In the genomic region with DNA sequence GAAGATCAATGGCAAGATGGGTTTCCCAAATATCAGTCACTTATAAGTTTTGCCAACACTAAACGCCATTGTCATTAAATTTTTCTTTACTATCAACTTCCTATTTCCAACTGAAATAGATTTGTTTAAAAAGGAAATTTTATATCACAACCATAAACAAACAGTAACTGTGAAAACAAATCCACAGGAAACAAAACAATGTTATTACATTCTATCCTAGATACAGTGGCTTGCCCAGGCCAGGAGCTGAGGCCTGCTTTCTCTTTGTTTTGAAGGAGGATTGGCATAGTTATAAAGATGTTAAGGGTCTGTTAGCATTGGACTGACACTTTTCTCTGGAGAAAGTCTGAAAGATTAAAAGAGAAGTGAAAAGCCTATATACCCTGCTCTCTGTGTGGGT, we compare ENCODE assay signal across 19 cellular contexts. TPM values are rescaled to one million over a fixed set of nuclear protein-coding genes. Genes with fewer than 3 reads are reported as not detected.
DNase-seq lines count a peak whose midpoint lies in the region; ATAC-seq and TF ChIP-seq lines count a peak whose summit lies in the region.
"Had no signal": no experiment of that assay in that cellular context is flagged by ENCODE, and none has a peak within 500 bp of the region (broad histone marks: within the 10 kb centered on the region; RNA-seq: fewer than 3 reads in every experiment).

No MANE protein-coding gene starts in this region.

- H3K4me3 ChIP-seq in OCI-LY1 (ENCODE audit: low read depth, low read length, poor library complexity, severe bottlenecking) (no peak overlapping the region), SJCRH30 (no peak overlapping the region)
- H3K4me3 ChIP-seq: heart right ventricle, transverse colon had no signal

- no peak overlapping the region for H3K4me2 ChIP-seq in OCI-LY1 (ENCODE audit: low read length)

- H3K9me2 ChIP-seq in OCI-LY1 (ENCODE audit: low read depth, low read length): no peaks in the 10 kb centered on the region

- no peak for DNase-seq in T-helper 2 cell treated with Interferon-gamma antibody and Interleukin-4, amounts not matched to agents 5 μg/mL and 100 μg/mL, for 36 hours (ENCODE audit: low spot score)
- DNase-seq in T-helper 2 cell (no peak), caudate nucleus (lab: John Stamatoyannopoulos, UW) (no peak), kidney glomerular epithelial cell (lab: John Stamatoyannopoulos, UW) (no peak), SJCRH30 (no peak)
- DNase-seq in natural killer cell treated with Interleukin-12 subunit alpha and Interleukin-12 subunit beta and Interleukin-15 and Interleukin-18, amount 100 ng/mL, for 72 hours (ENCODE audit: low spot score): no peak
- DNase-seq: 8988T; activated naive CD4-positive, alpha-beta T cell treated with anti-CD3 and anti-CD28 coated beads for 36 hours; heart right ventricle; Kasumi-1; NCI-H1048; NCI-H524 treated with DMSO at 0.1 percent for 48 hours; right cardiac atrium; stimulated activated naive CD4-positive, alpha-beta T cell treated with Interleukin-2 at 50 U/mL for 16 hours; SW 1271; transverse colon had no signal

- H3K27me3 ChIP-seq in OCI-LY1 (ENCODE audit: insufficient read depth, low read length) (no peaks in the 10 kb centered on the region), SJCRH30 (no peaks in the 10 kb centered on the region)
- H3K27me3 ChIP-seq: transverse colon had no signal

- no peak overlapping the region for H2AFZ ChIP-seq in OCI-LY1 (ENCODE audit: low read length)

- H3K27ac ChIP-seq in OCI-LY1 (ENCODE audit: low read depth, low read length, poor library complexity, severe bottlenecking): peak overlapping the region; percentile 18
- H3K27ac ChIP-seq in caudate nucleus (ENCODE audit: low read depth, low read length): peak overlapping the region; percentile 38
- no peak overlapping the region for H3K27ac ChIP-seq in SJCRH30
- H3K27ac ChIP-seq: transverse colon had no signal

- no peak for TF ChIP-seq CTCF in OCI-LY1 (IDR thresholded peaks at IDR 0.05; ENCODE audit: low read length)

- peaks cover 35% of the 10 kb centered on the region for H3K79me2 ChIP-seq in OCI-LY1 (ENCODE audit: insufficient read depth, low read length)

- H3K4me1 ChIP-seq in OCI-LY1 (ENCODE audit: insufficient read depth, low read length, severe bottlenecking): peaks cover 39% of the 10 kb centered on the region
- peaks cover 21% of the 10 kb centered on the region for H3K4me1 ChIP-seq in SJCRH30
- H3K4me1 ChIP-seq: transverse colon had no signal

- no peaks in the 10 kb centered on the region for H3F3A ChIP-seq in OCI-LY1 (ENCODE audit: insufficient read depth, low read length)

- no peaks in the 10 kb centered on the region for H3K27me3 Mint-ChIP-seq in T-helper 2 cell treated with Interferon-gamma antibody and Interleukin-4, amounts not matched to agents 5 μg/mL and 100 μg/mL, for 36 hours (ENCODE audit: low read depth)
- no peaks in the 10 kb centered on the region for H3K27me3 Mint-ChIP-seq in natural killer cell treated with Interleukin-12 subunit alpha and Interleukin-12 subunit beta and Interleukin-15 and Interleukin-18, amount 100 ng/mL, for 72 hours

- H3K4me1 Mint-ChIP-seq in T-helper 2 cell treated with Interferon-gamma antibody and Interleukin-4, amounts not matched to agents 5 μg/mL and 100 μg/mL, for 36 hours (ENCODE audit: low read depth): peaks cover 73% of the 10 kb centered on the region
- H3K4me1 Mint-ChIP-seq in natural killer cell treated with Interleukin-12 subunit alpha and Interleukin-12 subunit beta and Interleukin-15 and Interleukin-18, amount 100 ng/mL, for 72 hours (ENCODE audit: low read depth in 2 of 2): peaks cover 58 to 64% of the 10 kb centered on the region in 2 donors

- no peak overlapping the region for H3K4me3 Mint-ChIP-seq in T-helper 2 cell treated with Interferon-gamma antibody and Interleukin-4, amounts not matched to agents 5 μg/mL and 100 μg/mL, for 36 hours
- no peak overlapping the region for H3K4me3 Mint-ChIP-seq in natural killer cell treated with Interleukin-12 subunit alpha and Interleukin-12 subunit beta and Interleukin-15 and Interleukin-18, amount 100 ng/mL, for 72 hours
- H3K4me3 Mint-ChIP-seq: activated naive CD4-positive, alpha-beta T cell treated with anti-CD3 and anti-CD28 coated beads for 36 hours had no signal

- no peaks in the 10 kb centered on the region for H4K20me1 ChIP-seq in OCI-LY1 (ENCODE audit: insufficient read depth, low read length)

- H3K36me3 ChIP-seq in OCI-LY1 (ENCODE audit: insufficient read depth, low read length) (peaks cover 65% of the 10 kb centered on the region), SJCRH30 (0 out of 2 replicates have a peak, but pooled peaks cover 2% of the 10 kb centered on the region)
- H3K36me3 ChIP-seq: transverse colon had no signal

- no peak overlapping the region for H3K9ac ChIP-seq in OCI-LY1 (ENCODE audit: low read length)

- H3K9me3 ChIP-seq in OCI-LY1 (ENCODE audit: low read length) (no peaks in the 10 kb centered on the region), SJCRH30 (replicated peaks) (no peaks in the 10 kb centered on the region)
- H3K9me3 ChIP-seq: heart right ventricle, transverse colon had no signal

- H3K27ac Mint-ChIP-seq in T-helper 2 cell treated with Interferon-gamma antibody and Interleukin-4, amounts not matched to agents 5 μg/mL and 100 μg/mL, for 36 hours: peak overlapping the region; percentile 63
- H3K27ac Mint-ChIP-seq in natural killer cell treated with Interleukin-12 subunit alpha and Interleukin-12 subunit beta and Interleukin-15 and Interleukin-18, amount 100 ng/mL, for 72 hours: peak overlapping the region; percentile 28 to 81
- H3K27ac Mint-ChIP-seq: activated naive CD4-positive, alpha-beta T cell treated with anti-CD3 and anti-CD28 coated beads for 36 hours had no signal

- peaks cover 67% of the 10 kb centered on the region for H3K36me3 Mint-ChIP-seq in T-helper 2 cell treated with Interferon-gamma antibody and Interleukin-4, amounts not matched to agents 5 μg/mL and 100 μg/mL, for 36 hours (ENCODE audit: low read depth)
- peaks cover 19% of the 10 kb centered on the region for H3K36me3 Mint-ChIP-seq in natural killer cell treated with Interleukin-12 subunit alpha and Interleukin-12 subunit beta and Interleukin-15 and Interleukin-18, amount 100 ng/mL, for 72 hours

- no peaks in the 10 kb centered on the region for H3K9me3 Mint-ChIP-seq in T-helper 2 cell treated with Interferon-gamma antibody and Interleukin-4, amounts not matched to agents 5 μg/mL and 100 μg/mL, for 36 hours
- H3K9me3 Mint-ChIP-seq in natural killer cell treated with Interleukin-12 subunit alpha and Interleukin-12 subunit beta and Interleukin-15 and Interleukin-18, amount 100 ng/mL, for 72 hours: no peaks in the 10 kb centered on the region
- H3K9me3 Mint-ChIP-seq: activated naive CD4-positive, alpha-beta T cell treated with anti-CD3 and anti-CD28 coated beads for 36 hours had no signal

- no peak for ATAC-seq in natural killer cell treated with Interleukin-12 subunit alpha and Interleukin-12 subunit beta and Interleukin-15 and Interleukin-18, amount 100 ng/mL, for 72 hours
- no peak for ATAC-seq in GM19023 (IDR thresholded peaks at IDR 0.05; ENCODE audit: unreplicated experiment)
- ATAC-seq: heart right ventricle, right cardiac atrium had no signal

RNA-seq across cellular contexts. Expression of gene PPP1R16B, which starts 24.9 kb away (rescaled TPM):
- total RNA-seq in natural killer cell treated with Interleukin-12 subunit alpha and Interleukin-12 subunit beta and Interleukin-15 and Interleukin-18, amount 100 ng/mL, for 72 hours: 100 to 1,000 TPM in 1 of 2 donors, 10 to 100 TPM in 1; 74.6 to 119 TPM
- 34.0 and 36.5 TPM in 2 replicates for total RNA-seq in SJCRH30 (2014; rRNA removed; shearing (Covaris generic))
- total RNA-seq: osteoblast had no signal
